27 cellular contexts compared by ENCODE assay signal in the genomic region with DNA sequence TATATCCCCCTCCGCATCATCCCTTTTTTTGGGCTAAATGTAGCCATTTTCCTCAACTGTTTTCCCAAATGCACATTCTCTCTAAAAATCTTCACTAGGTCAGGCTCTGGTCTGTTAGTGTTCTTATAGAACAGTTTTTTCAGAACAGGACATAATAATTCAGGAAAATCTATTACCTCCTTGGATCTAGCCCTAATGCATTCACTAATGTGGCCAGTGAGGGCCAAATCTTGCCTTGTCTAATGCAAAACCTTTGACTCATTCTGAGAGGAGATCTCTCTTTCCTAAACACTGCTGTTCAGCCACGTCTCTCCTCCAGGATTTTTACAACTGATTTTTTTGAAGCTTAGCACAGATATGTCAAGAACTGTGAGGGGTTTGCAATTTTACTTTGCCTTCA. TPM values are rescaled to one million over a fixed set of nuclear protein-coding genes. Genes with fewer than 3 reads are reported as not detected.
DNase-seq lines count a peak whose midpoint lies in the region; TF ChIP-seq lines count a peak whose summit lies in the region.
"Had no signal": no experiment of that assay in that cellular context is flagged by ENCODE, and none has a peak within 500 bp of the region (broad histone marks: within the 10 kb centered on the region; RNA-seq: fewer than 3 reads in every experiment).

No MANE protein-coding gene starts in this region.

- peak overlapping the region; percentile 60; the same call in 1 of the 2 replicates for H3K27ac ChIP-seq in BLaER1
- H3K27ac ChIP-seq in effector memory CD4-positive, alpha-beta T cell (ENCODE audit: insufficient read depth, low read length, poor library complexity, severe bottlenecking), result no peak overlapping the region
- H3K27ac ChIP-seq: left ventricle myocardium inferior, ovary had no signal

- peaks cover 96% of the 10 kb centered on the region for H4K20me1 ChIP-seq in BLaER1

- H3K27me3 Mint-ChIP-seq in brain (no peaks in the 10 kb centered on the region), glutamatergic neuron (ENCODE audit: unreplicated experiment) (peaks cover 18% of the 10 kb centered on the region)

- H3K4me1 Mint-ChIP-seq in brain, result peaks cover 90% of the 10 kb centered on the region
- H3K4me1 Mint-ChIP-seq in glutamatergic neuron (ENCODE audit: low read depth, unreplicated experiment), result peaks cover 83% of the 10 kb centered on the region
- H3K4me1 Mint-ChIP-seq: activated naive CD8-positive, alpha-beta T cell treated with anti-CD3 and anti-CD28 coated beads for 36 hours; IgD-negative memory B cell had no signal

- H3K9me3 ChIP-seq in BLaER1 (no peaks in the 10 kb centered on the region), skeletal muscle satellite cell (replicated peaks; ENCODE audit: low read length) (no peaks in the 10 kb centered on the region)
- H3K9me3 ChIP-seq in effector memory CD4-positive, alpha-beta T cell (ENCODE audit: control insufficient read depth, low read length), result no peaks in the 10 kb centered on the region
- H3K9me3 ChIP-seq: gastrocnemius medialis, left ventricle myocardium inferior, ovary had no signal

- H3K4me3 ChIP-seq in BLaER1 (no peak overlapping the region), skeletal muscle satellite cell (ENCODE audit: low read length) (no peak overlapping the region)
- H3K4me3 ChIP-seq in effector memory CD4-positive, alpha-beta T cell (ENCODE audit: insufficient read depth, low read depth, low read length, poor library complexity, severe bottlenecking), result no peak overlapping the region
- H3K4me3 ChIP-seq: gastrocnemius medialis, left ventricle myocardium inferior, ovary had no signal

- TF ChIP-seq CTCF in brain (conservative IDR thresholded peaks at IDR 0.05) (no peak), glutamatergic neuron (IDR thresholded peaks at IDR 0.05; ENCODE audit: partially characterized antibody, unreplicated experiment) (no peak)

- peaks cover 63% of the 10 kb centered on the region for H3K36me3 ChIP-seq in BLaER1
- peaks cover 4% of the 10 kb centered on the region for H3K36me3 ChIP-seq in skeletal muscle satellite cell (ENCODE audit: insufficient read depth, low read length)
- no peaks in the 10 kb centered on the region for H3K36me3 ChIP-seq in effector memory CD4-positive, alpha-beta T cell (ENCODE audit: control insufficient read depth, insufficient read depth, low read length)
- H3K36me3 ChIP-seq: gastrocnemius medialis, left ventricle myocardium inferior, ovary had no signal

- no peak overlapping the region for H3K4me3 Mint-ChIP-seq in brain
- H3K4me3 Mint-ChIP-seq in glutamatergic neuron (ENCODE audit: unreplicated experiment), result peak overlapping the region; percentile 57
- H3K4me3 Mint-ChIP-seq: activated CD8-positive, alpha-beta T cell treated with anti-CD3 and anti-CD28 coated beads for 36 hours; activated naive CD8-positive, alpha-beta T cell treated with anti-CD3 and anti-CD28 coated beads for 36 hours; IgD-negative memory B cell; naive thymus-derived CD8-positive, alpha-beta T cell; T-helper 2 cell treated with Interferon-gamma antibody and Interleukin-4, amounts not matched to agents 5 μg/mL and 100 μg/mL, for 36 hours had no signal

- DNase-seq in glutamatergic neuron, result no peak
- DNase-seq in hippocampal formation (lab: John Stamatoyannopoulos, UW), result no peak
- no peak for DNase-seq in effector memory CD4-positive, alpha-beta T cell
- no peak for DNase-seq in DMS153 (lab: John Stamatoyannopoulos, UW)
- DNase-seq in islet precursor cell, result no peak
- DNase-seq: 8988T; activated CD8-positive, alpha-beta T cell treated with anti-CD3 and anti-CD28 coated beads for 36 hours; activated naive CD8-positive, alpha-beta T cell treated with anti-CD3 and anti-CD28 coated beads for 36 hours; effector CD4-positive, alpha-beta T cell; left ventricle myocardium inferior; naive thymus-derived CD8-positive, alpha-beta T cell; NCI-H1092 treated with DMSO at 0.1 percent for 48 hours; NCI-H187; NCI-H2171 treated with DMSO at 0.1 percent for 48 hours; NCI-H524; NK-92 treated with Interleukin-12 subunit alpha and Interleukin-12 subunit beta, amount 100 ng/mL, for 24 hours; retina; stimulated activated CD4-positive, alpha-beta T cell treated with anti-CD3 and anti-CD28 coated beads, Interleukin-4, amount 100 ng/mL, for 1 hour had no signal

- H3K27me3 ChIP-seq in BLaER1 (no peaks in the 10 kb centered on the region), skeletal muscle satellite cell (ENCODE audit: control insufficient read depth, insufficient read depth, low read length) (no peaks in the 10 kb centered on the region)
- no peaks in the 10 kb centered on the region for H3K27me3 ChIP-seq in effector memory CD4-positive, alpha-beta T cell (replicated peaks; ENCODE audit: control insufficient read depth, insufficient read depth, low read length, poor library complexity, severe bottlenecking)
- H3K27me3 ChIP-seq: ovary had no signal

- H3K9me3 Mint-ChIP-seq in brain (peaks cover 0 to 5% (median 0%) of the 10 kb centered on the region in 5 experiments), glutamatergic neuron (ENCODE audit: unreplicated experiment) (peaks cover 39% of the 10 kb centered on the region)
- H3K9me3 Mint-ChIP-seq: activated CD8-positive, alpha-beta T cell treated with anti-CD3 and anti-CD28 coated beads for 36 hours; activated naive CD8-positive, alpha-beta T cell treated with anti-CD3 and anti-CD28 coated beads for 36 hours; activated T-helper 2 cell treated with anti-CD3 and anti-CD28 coated beads, Interferon-gamma antibody, Interleukin-2, Interleukin-4, amounts not matched to agents 10 μg/mL and 5 μg/mL and 100 μg/mL, durations not matched to agents 14 hours and 24 hours and 36 hours; IgD-negative memory B cell; naive thymus-derived CD8-positive, alpha-beta T cell; T-helper 2 cell treated with Interferon-gamma antibody and Interleukin-4, amounts not matched to agents 5 μg/mL and 100 μg/mL, for 36 hours had no signal

- H3K9ac ChIP-seq in BLaER1 (peak overlapping the region; percentile 46), skeletal muscle satellite cell (ENCODE audit: low read depth, low read length) (no peak overlapping the region)

- H3K4me1 ChIP-seq in BLaER1, result peaks cover 63% of the 10 kb centered on the region
- H3K4me1 ChIP-seq in skeletal muscle satellite cell (ENCODE audit: control insufficient read depth, insufficient read depth, low read length), result peaks cover 31% of the 10 kb centered on the region
- H3K4me1 ChIP-seq in effector memory CD4-positive, alpha-beta T cell (ENCODE audit: control insufficient read depth, insufficient read depth, low read length, poor library complexity, severe bottlenecking), result no peaks in the 10 kb centered on the region

- H3K27ac Mint-ChIP-seq in brain (peak overlapping the region in 4 of 5 experiments; percentile 50 to 94 (median 74)), glutamatergic neuron (ENCODE audit: unreplicated experiment) (peak overlapping the region; percentile 98)
- H3K27ac Mint-ChIP-seq: activated CD8-positive, alpha-beta T cell treated with anti-CD3 and anti-CD28 coated beads for 36 hours; activated naive CD8-positive, alpha-beta T cell treated with anti-CD3 and anti-CD28 coated beads for 36 hours; activated T-helper 2 cell treated with anti-CD3 and anti-CD28 coated beads, Interferon-gamma antibody, Interleukin-2, Interleukin-4, amounts not matched to agents 10 μg/mL and 5 μg/mL and 100 μg/mL, durations not matched to agents 14 hours and 24 hours and 36 hours; IgD-negative memory B cell; naive thymus-derived CD8-positive, alpha-beta T cell; T-helper 2 cell treated with Interferon-gamma antibody and Interleukin-4, amounts not matched to agents 5 μg/mL and 100 μg/mL, for 36 hours had no signal

- H3K4me2 ChIP-seq in BLaER1 (peak overlapping the region; percentile 71), skeletal muscle satellite cell (ENCODE audit: low read length) (peak overlapping the region; percentile 9)

- H3K36me3 Mint-ChIP-seq in brain (peaks cover 24% of the 10 kb centered on the region), glutamatergic neuron (ENCODE audit: unreplicated experiment) (peaks cover 6% of the 10 kb centered on the region)
- H3K36me3 Mint-ChIP-seq: activated naive CD8-positive, alpha-beta T cell treated with anti-CD3 and anti-CD28 coated beads for 36 hours; IgD-negative memory B cell had no signal

RNA-seq across cellular contexts. Expression of a gene that starts 15.5 kb away (rescaled TPM):
- 69.2 TPM for polyA plus RNA-seq in brain (ENCODE audit: insufficient read depth, low read depth, low replicate concordance)
- total RNA-seq in glutamatergic neuron (ENCODE audit: unreplicated experiment), result 552 TPM
- total RNA-seq in skeletal muscle satellite cell (2012; rRNA removed), result 5.1 and 9.4 TPM in 2 replicates
- total RNA-seq: PC-3 had no signal
